Comparison of ENCODE assay signal across 26 cellular contexts in genomic region chr13:66577358-66577757, GRCh38.
"Had no signal": no experiment of that assay in that cellular context is flagged by ENCODE, and none has a peak within 500 bp of the region (broad histone marks: within the 10 kb centered on the region; RNA-seq: fewer than 3 reads in every experiment).

No MANE protein-coding gene starts in this region.

- H3K27me3 ChIP-seq: esophagus muscularis mucosa, foreskin keratinocyte, gastroesophageal sphincter, heart left ventricle, hepatocyte, neural progenitor cell, sigmoid colon, stomach, thyroid gland, vagina had no signal

- H3K79me2 ChIP-seq: hepatocyte had no signal

- H3K4me1 ChIP-seq: esophagus muscularis mucosa, foreskin keratinocyte, gastroesophageal sphincter, heart left ventricle, neural progenitor cell, psoas muscle, sigmoid colon, stomach, thyroid gland, vagina had no signal

- H3K9ac ChIP-seq: neural progenitor cell had no signal

- H2AFZ ChIP-seq: hepatocyte, neural progenitor cell had no signal

- ATAC-seq: foreskin keratinocyte; gastroesophageal sphincter; heart left ventricle; left lobe of liver; mucosa of descending colon; psoas muscle; right cardiac atrium; stimulated activated effector memory CD8-positive, alpha-beta T cell treated with anti-CD3 and anti-CD28 coated beads, Interleukin-12 subunit alpha, Interleukin-12 subunit beta, amount 100 ng/mL, for 72 hours had no signal

- DNase-seq: effector CD8-positive, alpha-beta T cell; endodermal cell; foreskin keratinocyte; heart left ventricle; kidney; mesenchymal stem cell; mucosa of descending colon; naive B cell; posterior cingulate gyrus; psoas muscle; right cardiac atrium; sigmoid colon; stimulated activated CD4-positive, alpha-beta T cell treated with anti-CD3 and anti-CD28 coated beads, Interleukin-2, amount 100 ng/mL, for 24 hours; stimulated activated CD4-positive, alpha-beta T cell treated with anti-CD3 and anti-CD28 coated beads, Interleukin-4, amount 100 ng/mL, for 24 hours; stimulated activated naive CD4-positive, alpha-beta T cell treated with Interleukin-2 at 50 U/mL for 16 hours; stomach; thyroid gland; trophoblast cell had no signal

- H3K27ac ChIP-seq: epithelial cell of prostate, esophagus muscularis mucosa, foreskin keratinocyte, gastroesophageal sphincter, heart left ventricle, hepatocyte, neural progenitor cell, psoas muscle, sigmoid colon, stomach, thyroid gland, vagina had no signal

- H3K4me3 ChIP-seq: esophagus muscularis mucosa, gastroesophageal sphincter, heart left ventricle, hepatocyte, mucosa of descending colon, neural progenitor cell, psoas muscle, sigmoid colon, stomach, thyroid gland, vagina had no signal

- H3K9me3 ChIP-seq: esophagus muscularis mucosa, gastroesophageal sphincter, heart left ventricle, mucosa of descending colon, psoas muscle, sigmoid colon, stomach, thyroid gland, vagina had no signal

- H3K4me2 ChIP-seq: hepatocyte, neural progenitor cell had no signal

- H3K36me3 ChIP-seq: esophagus muscularis mucosa, gastroesophageal sphincter, heart left ventricle, neural progenitor cell, sigmoid colon, stomach, thyroid gland, vagina had no signal
